12 cellular contexts compared by ENCODE assay signal in the genomic region with DNA sequence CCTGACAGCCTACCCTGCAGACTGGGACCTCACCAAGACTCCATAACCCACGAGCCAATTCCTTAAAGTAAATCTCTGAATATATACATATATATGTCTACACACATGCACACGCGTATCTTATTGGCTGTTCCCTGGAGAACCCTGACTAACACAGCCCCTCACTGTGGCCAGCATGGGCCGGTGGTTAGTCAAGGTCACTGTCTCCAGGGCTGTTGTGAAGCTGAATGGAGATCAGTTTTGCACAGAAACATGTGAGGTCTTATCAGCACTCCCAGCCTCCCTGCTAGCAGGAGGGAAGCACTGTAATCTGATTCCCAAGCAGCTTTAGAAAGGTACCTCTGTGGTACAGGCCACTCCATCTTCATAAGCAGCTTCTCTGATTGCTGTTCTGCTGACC. TPM values are rescaled to one million over a fixed set of nuclear protein-coding genes. Genes with fewer than 3 reads are reported as not detected.
A peak's percentile ranks its signal among the peaks of the same experiment; 100 is the strongest.
DNase-seq lines count a peak whose midpoint lies in the region; ATAC-seq, FAIRE-seq and TF ChIP-seq lines count a peak whose summit lies in the region.
"Had no signal": no experiment of that assay in that cellular context is flagged by ENCODE, and none has a peak within 500 bp of the region (broad histone marks: within the 10 kb centered on the region; RNA-seq: fewer than 3 reads in every experiment).

No MANE protein-coding gene starts in this region.

- H3K9ac ChIP-seq in K562 (ENCODE audit: insufficient read depth in 1 of 2, low read depth in 2 of 2, low read length in 2 of 2) (no peak overlapping the region), parathyroid adenoma (no peak overlapping the region)

- WGBS in K562 (ENCODE audit: insufficient coverage, low coverage, missing lambda C conversion rate), result 0% methylated on average over 4 of the region's 4 CpGs

- no peak for TF ChIP-seq POLR2A in K562 (conservative IDR thresholded peaks at IDR 0.05)

- peak in 1 of 2 experiments; percentile 16; a peak in 1 of 4 replicates for TF ChIP-seq RAD21 in K562 (CRISPR knock-in tag; conservative IDR thresholded peaks at IDR 0.05 in 1 of 2, IDR thresholded peaks at IDR 0.05 in 1 of 2)

- peak; percentile 99 for FAIRE-seq in K562 (lab: Jason Lieb, UNC)
- FAIRE-seq: TTC549 had no signal

- in situ Hi-C loops in K562 (cut with MboI), result no loop called here

- CTCF ChIA-PET in HEK293T (lab: Yijun Ruan, JAX) (interaction anchor here (0.5 to 0.6 kb wide), 2 partner anchors 15 to 126 kb away, joined by 3 to 4 read pairs; no protein-coding TSS in a partner anchor), K562 (lab: Yijun Ruan, JAX; ENCODE audit: low intra/inter-chr PET ratio) (no interaction called here)

- POLR2A ChIA-PET in HEK293T (lab: Yijun Ruan, JAX) (interaction anchor here (1.0 kb wide), 1 partner anchor 9 kb away, joined by 3 read pairs; no protein-coding TSS in a partner anchor), K562 (lab: Yijun Ruan, JAX) (interaction anchor here (0.6 to 1.3 kb wide), 3 partner anchors 11 to 26 kb away, joined by 3 read pairs; no protein-coding TSS in a partner anchor)

- TF ChIP-seq CTCF in K562 (IDR thresholded peaks at IDR 0.05 in 2 of 3, conservative IDR thresholded peaks at IDR 0.05 in 1 of 3; ENCODE audit: insufficient read depth in 2 of 3, low read depth in 1 of 3, low read length in 3 of 3) (peak in 2 of 3 experiments; percentile 10 to 22; a peak in 1 of 6 replicates), parathyroid adenoma (IDR thresholded peaks at IDR 0.05) (no peak)

- no peak overlapping the region for H3K27ac ChIP-seq in K562 (ENCODE audit: extremely low read depth, low read depth, low read length)
- peak overlapping the region; percentile 98 for H3K27ac ChIP-seq in parathyroid adenoma

- H3K9me3 ChIP-seq in K562 (replicated peaks; ENCODE audit: control insufficient read depth, insufficient read depth, low read depth, low read length) (no peaks in the 10 kb centered on the region), parathyroid adenoma (ENCODE audit: control insufficient read depth, low read length) (no peaks in the 10 kb centered on the region)
- H3K9me3 ChIP-seq: stomach had no signal

- H2AFZ ChIP-seq in K562 (ENCODE audit: low read depth, low read length) (no peak overlapping the region), parathyroid adenoma (peak overlapping the region; percentile 66)

- H3K4me2 ChIP-seq in K562 (ENCODE audit: insufficient read depth, low read length) (peak overlapping the region; percentile 41), parathyroid adenoma (ENCODE audit: low read length) (peak overlapping the region; percentile 57)

- H3K9me1 ChIP-seq in K562 (ENCODE audit: control insufficient read depth, insufficient read depth, low read length), result no peaks in the 10 kb centered on the region

- DNase-seq in HEK293T (ENCODE audit: extremely low spot score), result peak; percentile 44
- peak; percentile 70 for DNase-seq in NCI-H510A treated with DMSO at 0.1 percent for 48 hours (lab: John Stamatoyannopoulos, UW)
- DNase-seq in K562 (ENCODE audit: extremely low read depth in 1 of 4, low spot score in 3 of 4), result peak; percentile 71 to 91 (median 81)
- DNase-seq in MV-4-11 (lab: John Stamatoyannopoulos, UW), result no peak
- no peak for DNase-seq in nucleus accumbens (lab: John Stamatoyannopoulos, UW)
- DNase-seq in UCSD-AML1 (lab: John Stamatoyannopoulos, UW; ENCODE audit: unreplicated experiment), result no peak
- DNase-seq: CD8-positive, alpha-beta T cell; effector memory CD8-positive, alpha-beta T cell; NCI-H1417 treated with DMSO at 0.1 percent for 48 hours had no signal

- H3K27me3 ChIP-seq in K562 (ENCODE audit: control insufficient read depth in 2 of 2, insufficient read depth in 2 of 2, low read length in 2 of 2) (no peaks in the 10 kb centered on the region), parathyroid adenoma (ENCODE audit: control insufficient read depth, insufficient read depth, low read length) (no peaks in the 10 kb centered on the region)
- H3K27me3 ChIP-seq: stomach had no signal

- TF ChIP-seq EP300 in K562 (IDR thresholded peaks at IDR 0.05; ENCODE audit: low read length), result peak; percentile 89

- H3K79me2 ChIP-seq in K562 (ENCODE audit: control insufficient read depth, insufficient read depth, low read length), result no peaks in the 10 kb centered on the region
- H3K79me2 ChIP-seq in parathyroid adenoma, result no peaks in the 10 kb centered on the region

- H3K4me1 ChIP-seq in K562 (replicated peaks in 1 of 2; ENCODE audit: control insufficient read depth in 2 of 2, insufficient read depth in 2 of 2, low read length in 2 of 2) (peaks cover 27 to 31% of the 10 kb centered on the region in 2 experiments), parathyroid adenoma (peaks cover 74% of the 10 kb centered on the region)

- no peak overlapping the region for H3K4me3 ChIP-seq in K562
- H3K4me3 ChIP-seq in parathyroid adenoma (ENCODE audit: low read depth, low read length), result no peak overlapping the region
- H3K4me3 ChIP-seq: stomach had no signal

- ATAC-seq in K562, result peak; percentile 99
- ATAC-seq: CD8-positive, alpha-beta T cell; effector memory CD8-positive, alpha-beta T cell had no signal

- H3K36me3 ChIP-seq in K562 (ENCODE audit: control insufficient read depth, insufficient read depth, low read length), result no peaks in the 10 kb centered on the region
- H3K36me3 ChIP-seq in parathyroid adenoma (ENCODE audit: control insufficient read depth, insufficient read depth, low read length), result no peaks in the 10 kb centered on the region
- H3K36me3 ChIP-seq: stomach had no signal

- intact Hi-C loops in K562 (cut with micrococcal nuclease), result no loop called here

- H4K20me1 ChIP-seq in K562 (replicated peaks; ENCODE audit: control insufficient read depth, insufficient read depth, low read length), result peaks cover 6% of the 10 kb centered on the region; the same call in 1 of the 2 replicates

- BruUV-seq in K562 (replicated peaks; lab: Mats Ljungman, UMichigan), result no TSS peak

TF ChIP-seq in HEK293T, 16 proteins besides CTCF, POLR2A, EP300 and RAD21:
- TF ChIP-seq FOXA1 (IDR thresholded peaks at IDR 0.05), result no peak
- peak; percentile 34 for TF ChIP-seq L3MBTL2 (conservative IDR thresholded peaks at IDR 0.05)

TF ChIP-seq in K562, 482 proteins besides CTCF, POLR2A, EP300 and RAD21 (continues in another document):
- TF ChIP-seq HBP1 (CRISPR knock-in tag; IDR thresholded peaks at IDR 0.05) (no peak), ZNF785 (CRISPR knock-in tag; IDR thresholded peaks at IDR 0.05) (no peak)
- TF ChIP-seq, protein P1, sequence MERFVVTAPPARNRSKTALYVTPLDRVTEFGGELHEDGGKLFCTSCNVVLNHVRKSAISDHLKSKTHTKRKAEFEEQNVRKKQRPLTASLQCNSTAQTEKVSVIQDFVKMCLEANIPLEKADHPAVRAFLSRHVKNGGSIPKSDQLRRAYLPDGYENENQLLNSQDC (CRISPR knock-in tag; IDR thresholded peaks at IDR 0.05), result no peak

RNA-seq across cellular contexts. Expression of gene PLEKHG6, which starts 46.6 kb away (rescaled TPM):
- total RNA-seq in K562 (2011; cell fraction: chromatin; rRNA removed; ENCODE audit: low replicate concordance), result 1.9 TPM in 1 of 2 replicates, not detected in the other
- 0.50 and 0.92 TPM in 2 replicates for total RNA-seq in K562 (2011; cell fraction: nucleolus; rRNA removed)
- 0.15 and 0.29 TPM in 2 replicates for total RNA-seq in K562 (2011; cell fraction: nucleoplasm; rRNA removed)
- total RNA-seq in K562 (2014; rRNA removed) (0.33 and 0.41 TPM in 2 replicates), K562 (2014; rRNA removed; fragmentation: Illumina TruSeq; extraction: Trizol) (0.19 and 0.29 TPM in 2 replicates), K562 (2015; rRNA removed; fragmentation: Illumina TruSeq; extraction: Trizol) (not detected in 2 replicates), K562 (2021) (0.86 and 1.2 TPM in 2 replicates)
- polyA plus RNA-seq in K562 (2011; rRNA removed) (0.28 and 0.38 TPM in 2 replicates), K562 (2014; fragmentation: Illumina TruSeq; extraction: Trizol) (0.18 and 0.42 TPM in 2 replicates), K562 (2014; fragmentation: Nextera tagmentation; extraction: Ambion mirVana) (not detected), K562 (2014; rRNA removed) (0.22 and 0.54 TPM in 2 replicates)
- 1.0 and 5.3 TPM in 2 replicates for polyA plus RNA-seq in K562 (2011; cell fraction: cytosol; rRNA removed)
- polyA plus RNA-seq in K562 (2011; cell fraction: nucleus; rRNA removed), result 0.24 and 0.26 TPM in 2 replicates
- polyA plus RNA-seq in K562 (2012), result 0.35 and 0.84 TPM in 2 replicates
- polyA minus RNA-seq in K562 (2011; rRNA and poly(A)+ RNA removed), result 0.09 and 0.18 TPM in 2 replicates
- polyA minus RNA-seq in K562 (2011; cell fraction: cytosol; rRNA and poly(A)+ RNA removed), result not detected in 2 replicates
- 0.33 and 0.81 TPM in 2 replicates for polyA minus RNA-seq in K562 (2011; cell fraction: nucleus; rRNA and poly(A)+ RNA removed)
- total RNA-seq: CD8-positive, alpha-beta T cell had no signal

Comparison
In these comparisons a context has a peak if more than half of its experiments do, and no peak if none do; other contexts are left out.
1. DNase-seq: peak in HEK293T (single experiment), NCI-H510A treated with DMSO at 0.1 percent for 48 hours (single experiment) and K562 (4 of 4); none in MV-4-11 (single experiment), nucleus accumbens (0 of 56) and UCSD-AML1 (single experiment).